In the genomic region with DNA sequence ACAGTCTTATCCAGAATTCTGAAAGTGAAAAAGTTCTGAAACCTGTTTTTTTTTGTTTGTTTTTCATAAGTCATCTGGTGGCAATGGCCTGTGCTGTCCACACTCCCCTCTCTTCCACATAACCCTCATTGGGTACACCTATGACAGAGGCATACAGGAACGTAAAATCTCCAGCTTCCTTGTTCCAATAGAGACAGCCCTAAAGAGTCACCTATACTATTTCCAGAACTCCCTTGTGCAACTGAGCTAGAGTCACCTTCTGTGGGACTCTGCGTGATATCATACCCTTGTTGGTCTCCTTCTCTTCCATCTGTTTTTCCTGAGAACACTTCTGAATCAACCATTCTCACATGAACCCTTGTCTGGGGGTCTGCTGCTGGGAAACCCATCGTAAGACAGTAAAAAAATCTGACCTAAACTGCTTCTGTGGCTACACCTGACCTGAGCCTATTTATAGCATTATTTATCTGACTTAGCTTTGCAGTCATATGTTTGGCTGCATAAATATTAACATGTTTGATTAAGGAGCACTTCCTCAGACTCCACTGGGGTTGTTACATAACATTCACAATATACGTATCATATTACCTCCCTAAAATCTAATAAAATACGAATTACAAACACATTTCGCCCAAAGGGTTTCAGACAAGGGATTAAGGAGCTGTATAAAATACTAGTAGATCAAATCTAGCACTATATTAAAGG, we compare ENCODE assay signal across 22 cellular contexts.
"Had no signal": no experiment of that assay in that cellular context is flagged by ENCODE, and none has a peak within 500 bp of the region (broad histone marks: within the 10 kb centered on the region; RNA-seq: fewer than 3 reads in every experiment).

No MANE protein-coding gene starts in this region.

- H3K4me1 ChIP-seq: prostate gland, right atrium auricular region, suprapubic skin, transverse colon, upper lobe of right lung, uterus had no signal

- H3K4me3 ChIP-seq: lung, prostate gland, right atrium auricular region, smooth muscle cell, suprapubic skin, transverse colon, upper lobe of right lung, uterus had no signal

- DNase-seq: cortex of kidney; hypothalamus; immature natural killer cell; islet precursor cell; natural killer cell; occipital lobe; stimulated activated CD4-positive, alpha-beta T cell treated with anti-CD3 and anti-CD28 coated beads, Interleukin-12 subunit alpha, Interleukin-12 subunit beta, amount 100 ng/mL, for 4 hours; stimulated activated CD4-positive, alpha-beta T cell treated with anti-CD3 and anti-CD28 coated beads, Interleukin-1b, Interleukin-23, amount 100 ng/mL, for 48 hours; stimulated activated CD4-positive, alpha-beta T cell treated with anti-CD3 and anti-CD28 coated beads, Interleukin-4, amount 100 ng/mL, for 1 hour; stimulated activated CD8-positive, alpha-beta memory T cell treated with anti-CD3 and anti-CD28 coated beads, Interleukin-4, amount 100 ng/mL, for 48 hours; stimulated activated naive CD4-positive, alpha-beta T cell; stimulated activated naive CD8-positive, alpha-beta T cell treated with anti-CD3 and anti-CD28 coated beads, Interleukin-15, amount 100 ng/mL, for 72 hours; transverse colon; upper lobe of right lung; uterus had no signal

- H3K27ac ChIP-seq: prostate gland, right atrium auricular region, suprapubic skin, transverse colon, upper lobe of right lung, uterus had no signal

- H3K36me3 ChIP-seq: prostate gland, right atrium auricular region, suprapubic skin, transverse colon, upper lobe of right lung, uterus had no signal

- H3K27me3 ChIP-seq: right atrium auricular region, suprapubic skin, transverse colon, upper lobe of right lung, uterus had no signal

- ATAC-seq: natural killer cell; sciatic nerve; stimulated activated naive CD8-positive, alpha-beta T cell treated with anti-CD3 and anti-CD28 coated beads, Interleukin-15, amount 100 ng/mL, for 72 hours; upper lobe of right lung had no signal

- FAIRE-seq: frontal cortex had no signal

- H3K9me3 ChIP-seq: prostate gland, right atrium auricular region, suprapubic skin, transverse colon, upper lobe of right lung, uterus had no signal
